Comparison of ENCODE assay signal across 9 cellular contexts in genomic region chr9:116686135-116686534, GRCh38. TPM values are rescaled to one million over a fixed set of nuclear protein-coding genes. Genes with fewer than 3 reads are reported as not detected.
DNase-seq lines count a peak whose midpoint lies in the region; ATAC-seq and TF ChIP-seq lines count a peak whose summit lies in the region.
"Had no signal": no experiment of that assay in that cellular context is flagged by ENCODE, and none has a peak within 500 bp of the region (broad histone marks: within the 10 kb centered on the region; RNA-seq: fewer than 3 reads in every experiment).

No MANE protein-coding gene starts in this region.

- H3K36me3 ChIP-seq in CD8-positive, alpha-beta memory T cell (ENCODE audit: insufficient read depth, low read length): no peaks in the 10 kb centered on the region
- H3K36me3 ChIP-seq in HUES48 (ENCODE audit: control insufficient read depth, insufficient read depth, low read length): no peaks in the 10 kb centered on the region; the same call in 1 of the 2 replicates

- peaks cover 0 to 3% (median 0%) of the 10 kb centered on the region in 3 donors for H3K36me3 Mint-ChIP-seq in CD8-positive, alpha-beta memory T cell
- peaks cover 14% of the 10 kb centered on the region for H3K36me3 Mint-ChIP-seq in brain
- peaks cover 8% of the 10 kb centered on the region for H3K36me3 Mint-ChIP-seq in nephron (ENCODE audit: low read depth)

- H3K9ac ChIP-seq in HUES48 (ENCODE audit: low read depth, low read length): no peak overlapping the region

- ATAC-seq in GM19035 (IDR thresholded peaks at IDR 0.05; ENCODE audit: unreplicated experiment): no peak

- no peaks in the 10 kb centered on the region for H3K27me3 Mint-ChIP-seq in CD8-positive, alpha-beta memory T cell
- H3K27me3 Mint-ChIP-seq in brain (peaks cover 9% of the 10 kb centered on the region), nephron (ENCODE audit: low read depth) (no peaks in the 10 kb centered on the region)

- H3K9me3 ChIP-seq in CD8-positive, alpha-beta memory T cell (ENCODE audit: low read length): no peaks in the 10 kb centered on the region
- H3K9me3 ChIP-seq in HUES48 (ENCODE audit: control insufficient read depth, insufficient read depth, low read length): peaks cover 11% of the 10 kb centered on the region; the same call in 1 of the 2 replicates
- H3K9me3 ChIP-seq: SJSA1 had no signal

- DNase-seq in CD8-positive, alpha-beta memory T cell: no peak
- DNase-seq in GM10266 (ENCODE audit: extremely low spot score) (no peak), DMS 273 treated with DMSO at 0.1 percent for 48 hours (lab: John Stamatoyannopoulos, UW) (no peak), D341Med (ENCODE audit: low spot score) (no peak)

- POLR2A ChIA-PET in CD8-positive, alpha-beta memory T cell (lab: Charles Lee): interaction anchor here (1.5 kb wide), 1 partner anchor 13 kb away, joined by 4 read pairs; no protein-coding TSS in a partner anchor

- peaks cover 0 to 2% (median 0%) of the 10 kb centered on the region in 5 donors for H3K9me3 Mint-ChIP-seq in CD8-positive, alpha-beta memory T cell
- peaks cover 5 to 21% (median 15%) of the 10 kb centered on the region in 5 experiments for H3K9me3 Mint-ChIP-seq in brain
- peaks cover 6% of the 10 kb centered on the region for H3K9me3 Mint-ChIP-seq in nephron

- H3K27ac Mint-ChIP-seq in CD8-positive, alpha-beta memory T cell: peak overlapping the region; percentile 26 to 96 (median 88)
- H3K27ac Mint-ChIP-seq in brain: peak overlapping the region in 4 of 5 experiments; percentile 77 to 97 (median 94)
- H3K27ac Mint-ChIP-seq in nephron: peak overlapping the region; percentile 46 to 87 (median 73)

- peak overlapping the region; percentile 88 to 96 (median 91) for H3K4me3 Mint-ChIP-seq in CD8-positive, alpha-beta memory T cell
- peak overlapping the region; percentile 87 to 93 (median 91) for H3K4me3 Mint-ChIP-seq in brain
- H3K4me3 Mint-ChIP-seq in nephron: peak overlapping the region; percentile 87 to 92 (median 90)

- no peak overlapping the region for H3K27ac ChIP-seq in CD8-positive, alpha-beta memory T cell (ENCODE audit: low read depth, low read length)
- H3K27ac ChIP-seq in HUES48 (ENCODE audit: low read depth, low read length): no peak overlapping the region

- peaks cover 45 to 65% (median 61%) of the 10 kb centered on the region in 3 donors for H3K4me1 Mint-ChIP-seq in CD8-positive, alpha-beta memory T cell
- H3K4me1 Mint-ChIP-seq in brain (peaks cover 55% of the 10 kb centered on the region), nephron (peaks cover 47% of the 10 kb centered on the region)

- no peaks in the 10 kb centered on the region for H3K27me3 ChIP-seq in CD8-positive, alpha-beta memory T cell (ENCODE audit: insufficient read depth, low read length, poor library complexity, severe bottlenecking)
- no peaks in the 10 kb centered on the region for H3K27me3 ChIP-seq in HUES48 (ENCODE audit: control insufficient read depth, insufficient read depth, low read length)
- H3K27me3 ChIP-seq: SJSA1 had no signal

- H3K4me3 ChIP-seq in CD8-positive, alpha-beta memory T cell (ENCODE audit: low read length): peak overlapping the region; percentile 59
- H3K4me3 ChIP-seq in HUES48 (ENCODE audit: low read depth, low read length): peak overlapping the region; percentile 77; the same call in 1 of the 2 replicates

- CTCF ChIA-PET in CD8-positive, alpha-beta memory T cell (lab: Charles Lee): interaction anchor here (1.1 kb wide), 1 partner anchor 10 kb away, joined by 3 read pairs; no protein-coding TSS in a partner anchor

- TF ChIP-seq CTCF in brain (conservative IDR thresholded peaks at IDR 0.05): no peak
- no peak for TF ChIP-seq CTCF in nephron (IDR thresholded peaks at IDR 0.05; ENCODE audit: unreplicated experiment in 3 of 3)
- TF ChIP-seq CTCF in GM10266 (IDR thresholded peaks at IDR 0.05; ENCODE audit: control insufficient read depth, insufficient read depth, low read depth, missing control alignments): no peak

- peaks cover 44% of the 10 kb centered on the region for H3K4me1 ChIP-seq in CD8-positive, alpha-beta memory T cell (ENCODE audit: insufficient read depth, low read length)
- H3K4me1 ChIP-seq in HUES48 (ENCODE audit: control insufficient read depth, insufficient read depth, low read length): peaks cover 14% of the 10 kb centered on the region

RNA-seq across cellular contexts. Expression of gene TRIM32, which starts 1.0 kb away (rescaled TPM):
- total RNA-seq in CD8-positive, alpha-beta memory T cell: 10 to 100 TPM; 13.3 to 14.2 TPM
- polyA plus RNA-seq in CD8-positive, alpha-beta memory T cell: 11.7 TPM
- polyA plus RNA-seq in brain (ENCODE audit: insufficient read depth, low read depth, low replicate concordance): 10.3 TPM
